ENCODE assay signal across 27 cellular contexts in the genomic region with DNA sequence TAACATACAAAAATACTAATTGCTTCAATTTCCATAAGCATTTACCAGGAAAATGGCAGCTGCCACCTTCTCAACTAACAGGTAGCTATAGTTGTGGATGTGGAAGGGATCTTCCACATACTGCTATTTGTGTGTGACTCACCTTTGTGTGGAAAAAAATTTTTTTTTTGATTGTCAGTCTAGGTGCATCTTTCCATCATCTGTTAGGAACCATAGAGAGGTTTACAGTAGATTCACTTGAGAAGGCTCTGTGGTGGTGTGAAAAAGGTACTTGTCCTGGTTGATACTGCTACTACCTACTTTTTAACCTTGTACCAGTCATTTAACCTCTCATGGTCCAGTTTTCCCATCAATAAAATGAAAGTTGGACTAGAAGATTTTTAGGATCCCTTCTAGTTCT. TPM values are rescaled to one million over a fixed set of nuclear protein-coding genes. Genes with fewer than 3 reads are reported as not detected.
DNase-seq lines count a peak whose midpoint lies in the region; ATAC-seq, FAIRE-seq and TF ChIP-seq lines count a peak whose summit lies in the region.
"Had no signal": no experiment of that assay in that cellular context is flagged by ENCODE, and none has a peak within 500 bp of the region (broad histone marks: within the 10 kb centered on the region; RNA-seq: fewer than 3 reads in every experiment).

No MANE protein-coding gene starts in this region.

- H3K36me3 ChIP-seq in GM12878 (ENCODE audit: control insufficient read depth in 2 of 2, insufficient read depth in 2 of 2, low read length in 1 of 2) = peaks cover 0 to 19% of the 10 kb centered on the region in 2 experiments; a peak in 2 of 4 replicates

- TF ChIP-seq EP300 in GM12878 (IDR thresholded peaks at IDR 0.05; ENCODE audit: borderline replicate concordance in 1 of 2, control insufficient read depth in 1 of 2, low read depth in 2 of 2, low read length in 2 of 2) = no peak

- no peaks in the 10 kb centered on the region for H3K9me3 Mint-ChIP-seq in activated CD8-positive, alpha-beta T cell treated with anti-CD3 and anti-CD28 coated beads for 36 hours
- H3K9me3 Mint-ChIP-seq in activated CD8-positive, alpha-beta T cell treated with anti-CD3 and anti-CD28 coated beads, Interleukin-2, amount 10 ng/mL, durations not matched to agents 7 days and 5 days (ENCODE audit: insufficient read depth) = no peaks in the 10 kb centered on the region
- H3K9me3 Mint-ChIP-seq in stimulated activated naive CD8-positive, alpha-beta T cell treated with anti-CD3 and anti-CD28 coated beads, Interleukin-15, amount 100 ng/mL, for 72 hours = no peaks in the 10 kb centered on the region
- H3K9me3 Mint-ChIP-seq in endothelial cell (ENCODE audit: unreplicated experiment) = no peaks in the 10 kb centered on the region
- H3K9me3 Mint-ChIP-seq: CD4-positive, alpha-beta memory T cell had no signal

- no peak overlapping the region for H3K4me3 Mint-ChIP-seq in activated CD8-positive, alpha-beta T cell treated with anti-CD3 and anti-CD28 coated beads for 36 hours
- H3K4me3 Mint-ChIP-seq in activated CD8-positive, alpha-beta T cell treated with anti-CD3 and anti-CD28 coated beads, Interleukin-2, amount 10 ng/mL, durations not matched to agents 7 days and 5 days = no peak overlapping the region
- no peak overlapping the region for H3K4me3 Mint-ChIP-seq in stimulated activated naive CD8-positive, alpha-beta T cell treated with anti-CD3 and anti-CD28 coated beads, Interleukin-15, amount 100 ng/mL, for 72 hours
- no peak overlapping the region for H3K4me3 Mint-ChIP-seq in endothelial cell (ENCODE audit: unreplicated experiment)
- H3K4me3 Mint-ChIP-seq: CD4-positive, alpha-beta memory T cell had no signal

- H3K9me3 ChIP-seq in GM12878 (replicated peaks; ENCODE audit: control insufficient read depth, insufficient read depth, low read length) = no peaks in the 10 kb centered on the region
- H3K9me3 ChIP-seq: A549, SJSA1 had no signal

- H3K4me3 ChIP-seq in GM12878 = no peak overlapping the region
- H3K4me3 ChIP-seq: A549, SJSA1 had no signal

- no TSS peak for BruUV-seq in GM12878 (replicated peaks; lab: Mats Ljungman, UMichigan)

- RAD21 ChIA-PET in GM12878 (lab: Charles Lee; ENCODE audit: unreplicated experiment) = interaction anchor here (1.0 to 5.0 kb wide), 16 partner anchors 8 to 987 kb away, joined by 3 to 58 read pairs (median 7); a partner anchor contains a TSS

- no peak overlapping the region for H2AFZ ChIP-seq in GM12878 (ENCODE audit: control insufficient read depth, low read depth, low read length)

- H3K27ac Mint-ChIP-seq in activated CD8-positive, alpha-beta T cell treated with anti-CD3 and anti-CD28 coated beads for 36 hours = no peak overlapping the region
- no peak overlapping the region for H3K27ac Mint-ChIP-seq in activated CD8-positive, alpha-beta T cell treated with anti-CD3 and anti-CD28 coated beads, Interleukin-2, amount 10 ng/mL, durations not matched to agents 7 days and 5 days
- H3K27ac Mint-ChIP-seq in stimulated activated naive CD8-positive, alpha-beta T cell treated with anti-CD3 and anti-CD28 coated beads, Interleukin-15, amount 100 ng/mL, for 72 hours = no peak overlapping the region
- H3K27ac Mint-ChIP-seq in endothelial cell (ENCODE audit: unreplicated experiment) = no peak overlapping the region

- intact Hi-C loops in activated CD8-positive, alpha-beta T cell treated with anti-CD3 and anti-CD28 coated beads for 36 hours (cut with micrococcal nuclease) = no loop called here
- intact Hi-C loops in GM12878 (cut with micrococcal nuclease; ENCODE audit: unreplicated experiment) = loop anchor here (1.0 to 10.0 kb wide), 4 partner anchors 53 to 546 kb away; no protein-coding TSS in a partner anchor

- H3K27me3 ChIP-seq in GM12878 (replicated peaks in 1 of 2; ENCODE audit: control insufficient read depth in 2 of 2, insufficient read depth in 2 of 2, low read length in 1 of 2) = no peaks in the 10 kb centered on the region
- H3K27me3 ChIP-seq: SJSA1 had no signal

- POLR2A ChIA-PET in activated CD8-positive, alpha-beta T cell treated with anti-CD3 and anti-CD28 coated beads for 36 hours (lab: Charles Lee) = interaction anchor here (0.6 to 1.9 kb wide), 3 partner anchors 14 to 514 kb away, joined by 3 to 4 read pairs (median 3); no protein-coding TSS in a partner anchor
- POLR2A ChIA-PET in activated CD8-positive, alpha-beta T cell treated with anti-CD3 and anti-CD28 coated beads, Interleukin-2, amount 10 ng/mL, durations not matched to agents 7 days and 5 days (lab: Charles Lee) = interaction anchor here (0.6 kb wide), 1 partner anchor 982 kb away, joined by 3 read pairs; no protein-coding TSS in a partner anchor
- POLR2A ChIA-PET in GM12878 (lab: Charles Lee) = interaction anchor here (1.1 kb wide), 1 partner anchor 261 kb away, joined by 3 read pairs; no protein-coding TSS in a partner anchor

- CTCF ChIA-PET in activated CD8-positive, alpha-beta T cell treated with anti-CD3 and anti-CD28 coated beads for 36 hours (lab: Charles Lee) = interaction anchor here (0.6 to 5.4 kb wide), 26 partner anchors 8 to 601 kb away, joined by 3 to 40 read pairs (median 8); a partner anchor contains a TSS
- CTCF ChIA-PET in activated CD8-positive, alpha-beta T cell treated with anti-CD3 and anti-CD28 coated beads, Interleukin-2, amount 10 ng/mL, durations not matched to agents 7 days and 5 days (lab: Charles Lee) = interaction anchor here (0.6 to 7.4 kb wide), 33 partner anchors 8 to 550 kb away, joined by 3 to 72 read pairs (median 5); a partner anchor contains a TSS
- CTCF ChIA-PET in GM12878 (lab: Yijun Ruan, JAX) = interaction anchor here (0.7 to 8.7 kb wide), 30 partner anchors 8 to 1003 kb away, joined by 3 to 119 read pairs (median 5); a partner anchor contains a TSS

- H3K27ac ChIP-seq in GM12878 (ENCODE audit: control insufficient read depth, insufficient read depth) = no peak overlapping the region
- H3K27ac ChIP-seq: A549, SJSA1 had no signal

- no peaks in the 10 kb centered on the region; the same call in 1 of the 2 replicates for H3K79me2 ChIP-seq in GM12878 (ENCODE audit: control insufficient read depth, insufficient read depth, low read length)

- no peaks in the 10 kb centered on the region for H4K20me1 ChIP-seq in GM12878 (ENCODE audit: control insufficient read depth, insufficient read depth)

- FAIRE-seq in GM12878 (lab: Jason Lieb, UNC) = no peak
- FAIRE-seq: A549, GM12892 had no signal

- TF ChIP-seq CTCF in activated CD8-positive, alpha-beta T cell treated with anti-CD3 and anti-CD28 coated beads for 36 hours (IDR thresholded peaks at IDR 0.05) = no peak
- TF ChIP-seq CTCF in GM12878 (IDR thresholded peaks at IDR 0.05 in 2 of 3, conservative IDR thresholded peaks at IDR 0.05 in 1 of 3; ENCODE audit: control insufficient read depth in 2 of 3, extremely low read depth in 1 of 3, insufficient read depth in 1 of 3, low read depth in 3 of 3, low read length in 3 of 3) (no peak), endothelial cell (IDR thresholded peaks at IDR 0.05; ENCODE audit: unreplicated experiment) (no peak)

- no peak for TF ChIP-seq RAD21 in GM12878 (IDR thresholded peaks at IDR 0.05; ENCODE audit: insufficient read depth, low read depth, low read length)

- no peaks in the 10 kb centered on the region for H3K27me3 Mint-ChIP-seq in activated CD8-positive, alpha-beta T cell treated with anti-CD3 and anti-CD28 coated beads for 36 hours
- no peaks in the 10 kb centered on the region for H3K27me3 Mint-ChIP-seq in activated CD8-positive, alpha-beta T cell treated with anti-CD3 and anti-CD28 coated beads, Interleukin-2, amount 10 ng/mL, durations not matched to agents 7 days and 5 days (ENCODE audit: low read depth)
- no peaks in the 10 kb centered on the region for H3K27me3 Mint-ChIP-seq in stimulated activated naive CD8-positive, alpha-beta T cell treated with anti-CD3 and anti-CD28 coated beads, Interleukin-15, amount 100 ng/mL, for 72 hours
- no peaks in the 10 kb centered on the region for H3K27me3 Mint-ChIP-seq in endothelial cell (ENCODE audit: unreplicated experiment)
- H3K27me3 Mint-ChIP-seq: CD4-positive, alpha-beta memory T cell had no signal

- TF ChIP-seq POLR2A in GM12878 (IDR thresholded peaks at IDR 0.05; ENCODE audit: low read depth, low read length) = no peak

- SMC1A ChIA-PET in GM12878 (lab: Charles Lee; ENCODE audit: uncharacterized antibody, unreplicated experiment) = interaction anchor here (0.8 to 6.7 kb wide), 26 partner anchors 8 to 738 kb away, joined by 3 to 101 read pairs (median 6); a partner anchor contains a TSS

- in situ Hi-C loops in GM12878 (cut with MboI) = loop anchor here (10.0 kb wide), 1 partner anchor 544 kb away; a partner anchor contains a TSS

- peak; percentile 58 for ATAC-seq in activated CD8-positive, alpha-beta T cell treated with anti-CD3 and anti-CD28 coated beads for 36 hours
- no peak for ATAC-seq in activated CD8-positive, alpha-beta T cell treated with anti-CD3 and anti-CD28 coated beads, Interleukin-2, amount 10 ng/mL, durations not matched to agents 7 days and 5 days
- ATAC-seq in GM12878 = peak; percentile 25; the same call in 2 of the 3 replicates
- ATAC-seq in left lobe of liver = peak; percentile 22
- ATAC-seq in stimulated activated naive CD8-positive, alpha-beta T cell treated with anti-CD3 and anti-CD28 coated beads, Interleukin-15, amount 100 ng/mL, for 72 hours = peak; percentile 40
- ATAC-seq: A549 had no signal

- H3K4me2 ChIP-seq in GM12878 (ENCODE audit: control insufficient read depth, insufficient read depth) = no peak overlapping the region
- H3K4me2 ChIP-seq: A549 had no signal

- H3K9ac ChIP-seq in GM12878 (ENCODE audit: control insufficient read depth, insufficient read depth, low read length) = no peak overlapping the region

- peaks cover 16% of the 10 kb centered on the region for H3K4me1 Mint-ChIP-seq in activated CD8-positive, alpha-beta T cell treated with anti-CD3 and anti-CD28 coated beads for 36 hours (ENCODE audit: low read depth)
- H3K4me1 Mint-ChIP-seq in activated CD8-positive, alpha-beta T cell treated with anti-CD3 and anti-CD28 coated beads, Interleukin-2, amount 10 ng/mL, durations not matched to agents 7 days and 5 days (ENCODE audit: low read depth) = no peaks in the 10 kb centered on the region
- no peaks in the 10 kb centered on the region for H3K4me1 Mint-ChIP-seq in stimulated activated naive CD8-positive, alpha-beta T cell treated with anti-CD3 and anti-CD28 coated beads, Interleukin-15, amount 100 ng/mL, for 72 hours
- H3K4me1 Mint-ChIP-seq in endothelial cell (ENCODE audit: unreplicated experiment) = no peaks in the 10 kb centered on the region

- H3K4me1 ChIP-seq in GM12878 (ENCODE audit: control insufficient read depth, insufficient read depth, low read length) = no peaks in the 10 kb centered on the region
- H3K4me1 ChIP-seq: A549, SJSA1 had no signal

- no peak for DNase-seq in activated CD8-positive, alpha-beta T cell treated with anti-CD3 and anti-CD28 coated beads for 36 hours
- DNase-seq in activated CD8-positive, alpha-beta T cell treated with anti-CD3 and anti-CD28 coated beads, Interleukin-2, amount 10 ng/mL, durations not matched to agents 7 days and 5 days = no peak
- no peak for DNase-seq in GM12878 (ENCODE audit: low read depth, low spot score)
- DNase-seq in left lobe of liver (ENCODE audit: low spot score) = no peak
- no peak for DNase-seq in stimulated activated naive CD8-positive, alpha-beta T cell treated with anti-CD3 and anti-CD28 coated beads, Interleukin-15, amount 100 ng/mL, for 72 hours
- no peak for DNase-seq in endothelial cell (ENCODE audit: low spot score)
- DNase-seq in NCI-H1436 (lab: John Stamatoyannopoulos, UW) = no peak
- DNase-seq: AML-193; C1 segment of cervical spinal cord; CD4-positive, alpha-beta memory T cell; COR-L47; DMS79; EL; GF-D8; H7; Karpas-422; NCI-H1092; NCI-H1417 treated with DMSO at 0.1 percent for 48 hours; NCI-H187; NCI-H2081 treated with DMSO at 0.1 percent for 48 hours; NCI-H2227 treated with DMSO at 0.1 percent for 48 hours; NCI-H526 treated with DMSO at 0.1 percent for 48 hours; Right ventricle myocardium superior; RPMI8226 had no signal

- H3K36me3 Mint-ChIP-seq in activated CD8-positive, alpha-beta T cell treated with anti-CD3 and anti-CD28 coated beads for 36 hours (ENCODE audit: low read depth) = peaks cover 27% of the 10 kb centered on the region
- peaks cover 31% of the 10 kb centered on the region for H3K36me3 Mint-ChIP-seq in activated CD8-positive, alpha-beta T cell treated with anti-CD3 and anti-CD28 coated beads, Interleukin-2, amount 10 ng/mL, durations not matched to agents 7 days and 5 days (ENCODE audit: low read depth)
- no peaks in the 10 kb centered on the region for H3K36me3 Mint-ChIP-seq in endothelial cell (ENCODE audit: low read depth, unreplicated experiment)

RNA-seq across cellular contexts. Expression of a gene that starts 12.9 kb away (rescaled TPM):
- 10 to 100 TPM; 15.3 to 15.9 TPM for total RNA-seq in activated CD8-positive, alpha-beta T cell treated with anti-CD3 and anti-CD28 coated beads for 36 hours
- total RNA-seq in activated CD8-positive, alpha-beta T cell treated with anti-CD3 and anti-CD28 coated beads, Interleukin-2, amount 10 ng/mL, durations not matched to agents 7 days and 5 days = 10 to 100 TPM; 18.1 to 18.9 TPM
- 31.3 and 31.4 TPM in 2 replicates for total RNA-seq in GM12878 (2013; cell fraction: nucleolus; rRNA removed)
- total RNA-seq in GM12878 (2014; rRNA removed) (25.0 and 25.7 TPM in 2 replicates), GM12878 (2014; rRNA removed; fragmentation: Illumina TruSeq; extraction: Trizol) (26.8 and 28.7 TPM in 2 replicates), GM12878 (2021) (21.8 and 26.3 TPM in 2 replicates), left lobe of liver (3.2 TPM), endothelial cell (ENCODE audit: unreplicated experiment) (18.8 TPM)
- polyA plus RNA-seq in GM12878 (2011; ENCODE audit: low read depth) = 4.7 TPM
- polyA plus RNA-seq in GM12878 (2011; rRNA removed) (19.3 and 23.2 TPM in 2 replicates), GM12878 (2014; fragmentation: Illumina TruSeq; extraction: Trizol) (24.7 and 32.3 TPM in 2 replicates), GM12878 (2014; fragmentation: Nextera tagmentation; extraction: Ambion mirVana) (10 to 100 TPM in 1 of 2 experiments, 1 to 10 TPM in 1; 7.2 to 10.9 TPM), GM12878 (2014; rRNA removed) (16.6 and 17.6 TPM in 2 replicates), GM12878 (2016; fragmentation: Nextera tagmentation; extraction: Ambion mirVana) (10 to 100 TPM; 25.4 to 30.6 TPM)
- 7.7 and 8.5 TPM in 2 replicates for polyA plus RNA-seq in GM12878 (2011; cell fraction: cytosol; rRNA removed)
- 21.6 and 27.1 TPM in 2 replicates for polyA plus RNA-seq in GM12878 (2011; cell fraction: nucleus; rRNA removed)
- polyA plus RNA-seq in GM12878 (2012) = 5.9 and 7.2 TPM in 2 replicates
- 9.7 and 18.4 TPM in 2 replicates for polyA minus RNA-seq in GM12878 (2011; rRNA and poly(A)+ RNA removed)
- polyA minus RNA-seq in GM12878 (2011; cell fraction: cytosol; rRNA and poly(A)+ RNA removed) = 7.8 and 11.1 TPM in 2 replicates
- polyA minus RNA-seq in GM12878 (2011; cell fraction: nucleus; rRNA and poly(A)+ RNA removed) = 8.3 and 11.7 TPM in 2 replicates

RNA-seq across cellular contexts. Expression of a gene that starts 29.4 kb away (rescaled TPM):
- total RNA-seq in activated CD8-positive, alpha-beta T cell treated with anti-CD3 and anti-CD28 coated beads for 36 hours = 1 to 10 TPM; 1.7 to 2.3 TPM
- total RNA-seq in activated CD8-positive, alpha-beta T cell treated with anti-CD3 and anti-CD28 coated beads, Interleukin-2, amount 10 ng/mL, durations not matched to agents 7 days and 5 days = 1 to 10 TPM; 4.1 to 4.3 TPM
- 1.4 and 1.7 TPM in 2 replicates for total RNA-seq in GM12878 (2013; cell fraction: nucleolus; rRNA removed)
- total RNA-seq in GM12878 (2014; rRNA removed) = 0.96 and 2.3 TPM in 2 replicates
- total RNA-seq in GM12878 (2014; rRNA removed; fragmentation: Illumina TruSeq; extraction: Trizol) = 1.3 and 2.0 TPM in 2 replicates
- total RNA-seq in GM12878 (2021) = 4.7 and 5.1 TPM in 2 replicates
- polyA plus RNA-seq in GM12878 (2011; ENCODE audit: low read depth) = 0.88 TPM
- polyA plus RNA-seq in GM12878 (2011; rRNA removed) = 0.68 and 0.85 TPM in 2 replicates
- polyA plus RNA-seq in GM12878 (2011; cell fraction: cytosol; rRNA removed) = 0.85 and 0.87 TPM in 2 replicates
- 1.4 and 1.7 TPM in 2 replicates for polyA plus RNA-seq in GM12878 (2011; cell fraction: nucleus; rRNA removed)
- 1.7 and 2.7 TPM in 2 replicates for polyA plus RNA-seq in GM12878 (2012)
- polyA plus RNA-seq in GM12878 (2014; fragmentation: Illumina TruSeq; extraction: Trizol) = 0.96 TPM in 1 of 2 replicates, not detected in the other
- under 1 TPM in 1 of 2 experiments, not detected in 1; 0.38 TPM for polyA plus RNA-seq in GM12878 (2014; fragmentation: Nextera tagmentation; extraction: Ambion mirVana)
- polyA plus RNA-seq in GM12878 (2014; rRNA removed) = 1.7 and 2.0 TPM in 2 replicates
- polyA plus RNA-seq in GM12878 (2016; fragmentation: Nextera tagmentation; extraction: Ambion mirVana) = 1 to 10 TPM; 3.0 to 3.8 TPM
- 1.4 and 1.5 TPM in 2 replicates for polyA minus RNA-seq in GM12878 (2011; rRNA and poly(A)+ RNA removed)
- polyA minus RNA-seq in GM12878 (2011; cell fraction: cytosol; rRNA and poly(A)+ RNA removed) = 0.62 TPM in 1 of 2 replicates, not detected in the other
- 1.3 TPM in 2 replicates for polyA minus RNA-seq in GM12878 (2011; cell fraction: nucleus; rRNA and poly(A)+ RNA removed)
- total RNA-seq in left lobe of liver = 1.1 TPM
- total RNA-seq in endothelial cell (ENCODE audit: unreplicated experiment) = 5.6 TPM
